1 cellular context compared by ENCODE assay signal in genomic region chr5:77926337-77926736, GRCh38.
TF ChIP-seq lines count a peak whose summit lies in the region.

No MANE protein-coding gene starts in this region.

TF ChIP-seq in HEK293, 187 proteins besides CTCF, POLR2A, EP300 and RAD21 (continued from another document):
- TF ChIP-seq, protein P1, sequence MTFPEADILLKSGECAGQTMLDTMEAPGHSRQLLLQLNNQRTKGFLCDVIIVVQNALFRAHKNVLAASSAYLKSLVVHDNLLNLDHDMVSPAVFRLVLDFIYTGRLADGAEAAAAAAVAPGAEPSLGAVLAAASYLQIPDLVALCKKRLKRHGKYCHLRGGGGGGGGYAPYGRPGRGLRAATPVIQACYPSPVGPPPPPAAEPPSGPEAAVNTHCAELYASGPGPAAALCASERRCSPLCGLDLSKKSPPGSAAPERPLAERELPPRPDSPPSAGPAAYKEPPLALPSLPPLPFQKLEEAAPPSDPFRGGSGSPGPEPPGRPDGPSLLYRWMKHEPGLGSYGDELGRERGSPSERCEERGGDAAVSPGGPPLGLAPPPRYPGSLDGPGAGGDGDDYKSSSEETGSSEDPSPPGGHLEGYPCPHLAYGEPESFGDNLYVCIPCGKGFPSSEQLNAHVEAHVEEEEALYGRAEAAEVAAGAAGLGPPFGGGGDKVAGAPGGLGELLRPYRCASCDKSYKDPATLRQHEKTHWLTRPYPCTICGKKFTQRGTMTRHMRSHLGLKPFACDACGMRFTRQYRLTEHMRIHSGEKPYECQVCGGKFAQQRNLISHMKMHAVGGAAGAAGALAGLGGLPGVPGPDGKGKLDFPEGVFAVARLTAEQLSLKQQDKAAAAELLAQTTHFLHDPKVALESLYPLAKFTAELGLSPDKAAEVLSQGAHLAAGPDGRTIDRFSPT (tag by site-specific recombination; IDR thresholded peaks at IDR 0.05) = no peak
- TF ChIP-seq ZNF707 (tag by site-specific recombination; IDR thresholded peaks at IDR 0.05) = no peak
- TF ChIP-seq ZNF211 (tag by site-specific recombination; IDR thresholded peaks at IDR 0.05; ENCODE audit: low read depth) = no peak
- no peak for TF ChIP-seq BCL11B (tag by site-specific recombination; IDR thresholded peaks at IDR 0.05; ENCODE audit: low read depth)
- TF ChIP-seq SP7 (tag by site-specific recombination; IDR thresholded peaks at IDR 0.05) = no peak
- TF ChIP-seq ZNF311 (tag by site-specific recombination; IDR thresholded peaks at IDR 0.05; ENCODE audit: borderline replicate concordance) = no peak
- TF ChIP-seq ZNF426 (tag by site-specific recombination; IDR thresholded peaks at IDR 0.05) = peak; percentile 65
- TF ChIP-seq ZNF510 (tag by site-specific recombination; IDR thresholded peaks at IDR 0.05; ENCODE audit: insufficient replicate concordance) = peak; percentile 29
- 0 out of 2 replicates have a peak, but pooled peaks have one; percentile 19 for TF ChIP-seq ZNF266 (tag by site-specific recombination; IDR thresholded peaks at IDR 0.05; ENCODE audit: low read depth)
- TF ChIP-seq ZNF747 (tag by site-specific recombination; IDR thresholded peaks at IDR 0.05) = no peak
- no peak for TF ChIP-seq FEZF1 (tag by site-specific recombination; IDR thresholded peaks at IDR 0.05)
- TF ChIP-seq ZNF626 (tag by site-specific recombination; IDR thresholded peaks at IDR 0.05) = no peak
- TF ChIP-seq, protein P2, sequence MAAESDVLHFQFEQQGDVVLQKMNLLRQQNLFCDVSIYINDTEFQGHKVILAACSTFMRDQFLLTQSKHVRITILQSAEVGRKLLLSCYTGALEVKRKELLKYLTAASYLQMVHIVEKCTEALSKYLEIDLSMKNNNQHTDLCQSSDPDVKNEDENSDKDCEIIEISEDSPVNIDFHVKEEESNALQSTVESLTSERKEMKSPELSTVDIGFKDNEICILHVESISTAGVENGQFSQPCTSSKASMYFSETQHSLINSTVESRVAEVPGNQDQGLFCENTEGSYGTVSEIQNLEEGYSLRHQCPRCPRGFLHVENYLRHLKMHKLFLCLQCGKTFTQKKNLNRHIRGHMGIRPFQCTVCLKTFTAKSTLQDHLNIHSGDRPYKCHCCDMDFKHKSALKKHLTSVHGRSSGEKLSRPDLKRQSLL (tag by site-specific recombination; IDR thresholded peaks at IDR 0.05) = no peak
- TF ChIP-seq, protein P3, sequence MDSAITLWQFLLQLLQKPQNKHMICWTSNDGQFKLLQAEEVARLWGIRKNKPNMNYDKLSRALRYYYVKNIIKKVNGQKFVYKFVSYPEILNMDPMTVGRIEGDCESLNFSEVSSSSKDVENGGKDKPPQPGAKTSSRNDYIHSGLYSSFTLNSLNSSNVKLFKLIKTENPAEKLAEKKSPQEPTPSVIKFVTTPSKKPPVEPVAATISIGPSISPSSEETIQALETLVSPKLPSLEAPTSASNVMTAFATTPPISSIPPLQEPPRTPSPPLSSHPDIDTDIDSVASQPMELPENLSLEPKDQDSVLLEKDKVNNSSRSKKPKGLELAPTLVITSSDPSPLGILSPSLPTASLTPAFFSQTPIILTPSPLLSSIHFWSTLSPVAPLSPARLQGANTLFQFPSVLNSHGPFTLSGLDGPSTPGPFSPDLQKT (IDR thresholded peaks at IDR 0.05; ENCODE audit: borderline replicate concordance, low read depth, low read length) = no peak
- TF ChIP-seq YY2 (tag by site-specific recombination; IDR thresholded peaks at IDR 0.05) = no peak
- peak; percentile 44; the same call in 1 of the 2 replicates for TF ChIP-seq ZNF623 (tag by site-specific recombination; IDR thresholded peaks at IDR 0.05)
- no peak for TF ChIP-seq ZNF416 (tag by site-specific recombination; IDR thresholded peaks at IDR 0.05)
- TF ChIP-seq ZNF140 (tag by site-specific recombination; IDR thresholded peaks at IDR 0.05) = peak; percentile 55; the same call in 1 of the 2 replicates
- peak; percentile 55 for TF ChIP-seq ZBTB8A (tag by site-specific recombination; IDR thresholded peaks at IDR 0.05)
- TF ChIP-seq KLF16 (tag by site-specific recombination; IDR thresholded peaks at IDR 0.05) = no peak
- no peak for TF ChIP-seq ZNF132 (tag by site-specific recombination; IDR thresholded peaks at IDR 0.05; ENCODE audit: borderline replicate concordance)
- TF ChIP-seq ZNF248 (tag by site-specific recombination; IDR thresholded peaks at IDR 0.05) = no peak
- TF ChIP-seq ZBTB7A (tag by site-specific recombination; IDR thresholded peaks at IDR 0.05; ENCODE audit: low read depth) = no peak
- no peak for TF ChIP-seq ZNF341 (tag by site-specific recombination; IDR thresholded peaks at IDR 0.05; ENCODE audit: low read depth)
- TF ChIP-seq, protein P4, sequence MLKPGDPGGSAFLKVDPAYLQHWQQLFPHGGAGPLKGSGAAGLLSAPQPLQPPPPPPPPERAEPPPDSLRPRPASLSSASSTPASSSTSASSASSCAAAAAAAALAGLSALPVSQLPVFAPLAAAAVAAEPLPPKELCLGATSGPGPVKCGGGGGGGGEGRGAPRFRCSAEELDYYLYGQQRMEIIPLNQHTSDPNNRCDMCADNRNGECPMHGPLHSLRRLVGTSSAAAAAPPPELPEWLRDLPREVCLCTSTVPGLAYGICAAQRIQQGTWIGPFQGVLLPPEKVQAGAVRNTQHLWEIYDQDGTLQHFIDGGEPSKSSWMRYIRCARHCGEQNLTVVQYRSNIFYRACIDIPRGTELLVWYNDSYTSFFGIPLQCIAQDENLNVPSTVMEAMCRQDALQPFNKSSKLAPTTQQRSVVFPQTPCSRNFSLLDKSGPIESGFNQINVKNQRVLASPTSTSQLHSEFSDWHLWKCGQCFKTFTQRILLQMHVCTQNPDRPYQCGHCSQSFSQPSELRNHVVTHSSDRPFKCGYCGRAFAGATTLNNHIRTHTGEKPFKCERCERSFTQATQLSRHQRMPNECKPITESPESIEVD (tag by site-specific recombination; IDR thresholded peaks at IDR 0.05) = no peak
- no peak for TF ChIP-seq HOXD13 (CRISPR knock-in tag; IDR thresholded peaks at IDR 0.05; ENCODE audit: borderline replicate concordance)
- no peak for TF ChIP-seq ZNF76 (tag by site-specific recombination; IDR thresholded peaks at IDR 0.05; ENCODE audit: borderline replicate concordance, low read depth)
- no peak for TF ChIP-seq ZNF391 (tag by site-specific recombination; IDR thresholded peaks at IDR 0.05; ENCODE audit: borderline replicate concordance, low read depth)
- peak; percentile 69 for TF ChIP-seq ZNF518A (tag by site-specific recombination; conservative IDR thresholded peaks at IDR 0.05; ENCODE audit: low read depth)
- TF ChIP-seq ZSCAN30 (tag by site-specific recombination; IDR thresholded peaks at IDR 0.05) = no peak
- TF ChIP-seq, protein P5, sequence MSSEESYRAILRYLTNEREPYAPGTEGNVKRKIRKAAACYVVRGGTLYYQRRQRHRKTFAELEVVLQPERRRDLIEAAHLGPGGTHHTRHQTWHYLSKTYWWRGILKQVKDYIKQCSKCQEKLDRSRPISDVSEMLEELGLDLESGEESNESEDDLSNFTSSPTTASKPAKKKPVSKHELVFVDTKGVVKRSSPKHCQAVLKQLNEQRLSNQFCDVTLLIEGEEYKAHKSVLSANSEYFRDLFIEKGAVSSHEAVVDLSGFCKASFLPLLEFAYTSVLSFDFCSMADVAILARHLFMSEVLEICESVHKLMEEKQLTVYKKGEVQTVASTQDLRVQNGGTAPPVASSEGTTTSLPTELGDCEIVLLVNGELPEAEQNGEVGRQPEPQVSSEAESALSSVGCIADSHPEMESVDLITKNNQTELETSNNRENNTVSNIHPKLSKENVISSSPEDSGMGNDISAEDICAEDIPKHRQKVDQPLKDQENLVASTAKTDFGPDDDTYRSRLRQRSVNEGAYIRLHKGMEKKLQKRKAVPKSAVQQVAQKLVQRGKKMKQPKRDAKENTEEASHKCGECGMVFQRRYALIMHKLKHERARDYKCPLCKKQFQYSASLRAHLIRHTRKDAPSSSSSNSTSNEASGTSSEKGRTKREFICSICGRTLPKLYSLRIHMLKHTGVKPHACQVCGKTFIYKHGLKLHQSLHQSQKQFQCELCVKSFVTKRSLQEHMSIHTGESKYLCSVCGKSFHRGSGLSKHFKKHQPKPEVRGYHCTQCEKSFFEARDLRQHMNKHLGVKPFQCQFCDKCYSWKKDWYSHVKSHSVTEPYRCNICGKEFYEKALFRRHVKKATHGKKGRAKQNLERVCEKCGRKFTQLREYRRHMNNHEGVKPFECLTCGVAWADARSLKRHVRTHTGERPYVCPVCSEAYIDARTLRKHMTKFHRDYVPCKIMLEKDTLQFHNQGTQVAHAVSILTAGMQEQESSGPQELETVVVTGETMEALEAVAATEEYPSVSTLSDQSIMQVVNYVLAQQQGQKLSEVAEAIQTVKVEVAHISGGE (tag by site-specific recombination; conservative IDR thresholded peaks at IDR 0.05; ENCODE audit: low read depth) = peak; percentile 60; the same call in 1 of the 2 replicates
- no peak for TF ChIP-seq GLI4 (tag by site-specific recombination; IDR thresholded peaks at IDR 0.05)
- no peak for TF ChIP-seq HOXA7 (CRISPR knock-in tag; IDR thresholded peaks at IDR 0.05; ENCODE audit: borderline replicate concordance)
- no peak for TF ChIP-seq GFI1B (tag by site-specific recombination; IDR thresholded peaks at IDR 0.05)
- TF ChIP-seq ZNF394 (tag by site-specific recombination; IDR thresholded peaks at IDR 0.05; ENCODE audit: borderline replicate concordance) = peak; percentile 83
- TF ChIP-seq, protein P6, sequence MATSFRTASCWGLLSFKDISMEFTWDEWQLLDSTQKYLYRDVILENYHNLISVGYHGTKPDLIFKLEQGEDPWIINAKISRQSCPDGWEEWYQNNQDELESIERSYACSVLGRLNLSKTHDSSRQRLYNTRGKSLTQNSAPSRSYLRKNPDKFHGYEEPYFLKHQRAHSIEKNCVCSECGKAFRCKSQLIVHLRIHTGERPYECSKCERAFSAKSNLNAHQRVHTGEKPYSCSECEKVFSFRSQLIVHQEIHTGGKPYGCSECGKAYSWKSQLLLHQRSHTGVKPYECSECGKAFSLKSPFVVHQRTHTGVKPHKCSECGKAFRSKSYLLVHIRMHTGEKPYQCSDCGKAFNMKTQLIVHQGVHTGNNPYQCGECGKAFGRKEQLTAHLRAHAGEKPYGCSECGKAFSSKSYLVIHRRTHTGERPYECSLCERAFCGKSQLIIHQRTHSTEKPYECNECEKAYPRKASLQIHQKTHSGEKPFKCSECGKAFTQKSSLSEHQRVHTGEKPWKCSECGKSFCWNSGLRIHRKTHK (tag by site-specific recombination; IDR thresholded peaks at IDR 0.05) = no peak
- TF ChIP-seq BCL11A (tag by site-specific recombination; IDR thresholded peaks at IDR 0.05; ENCODE audit: low read depth) = no peak
- peak; percentile 40; the same call in 1 of the 2 replicates for TF ChIP-seq ZNF433 (tag by site-specific recombination; IDR thresholded peaks at IDR 0.05; ENCODE audit: low read depth)
- no peak for TF ChIP-seq ZNF274 (IDR thresholded peaks at IDR 0.05; ENCODE audit: low read length)
- TF ChIP-seq ZNF274 (tag by site-specific recombination; IDR thresholded peaks at IDR 0.05; ENCODE audit: borderline replicate concordance) = no peak
- TF ChIP-seq ZNF558 (tag by site-specific recombination; IDR thresholded peaks at IDR 0.05) = 0 out of 2 replicates have a peak, but pooled peaks have one; percentile 32
- TF ChIP-seq MEIS1 (CRISPR knock-in tag; IDR thresholded peaks at IDR 0.05; ENCODE audit: borderline replicate concordance) = no peak
